20 cellular contexts compared by ENCODE assay signal in the genomic region with DNA sequence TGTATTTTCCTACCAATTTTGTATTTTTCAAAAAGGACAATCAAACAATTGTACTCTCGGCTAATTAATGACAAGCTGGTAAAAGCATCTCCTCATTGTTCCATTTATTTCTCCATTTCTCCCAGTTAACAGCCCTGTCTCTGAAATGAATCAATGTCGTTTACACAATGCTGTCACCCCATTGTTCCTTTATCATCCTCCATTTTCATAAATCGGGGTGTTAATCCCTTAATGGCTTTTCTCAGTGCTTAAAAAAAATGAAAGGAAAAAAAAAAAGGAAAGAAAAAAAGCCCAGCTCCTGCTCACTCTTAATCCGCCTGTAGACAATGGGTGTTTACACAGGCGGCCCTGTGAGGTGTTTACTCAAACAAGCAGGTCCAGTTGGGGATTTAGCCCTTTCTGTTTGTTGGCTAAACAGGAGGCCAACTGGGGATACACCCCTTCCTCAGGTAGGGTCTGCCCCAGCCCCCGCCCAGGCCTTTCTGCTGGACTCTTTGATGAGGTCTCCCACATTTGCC.
DNase-seq lines count a peak whose midpoint lies in the region; ATAC-seq and TF ChIP-seq lines count a peak whose summit lies in the region.
"Had no signal": no experiment of that assay in that cellular context is flagged by ENCODE, and none has a peak within 500 bp of the region (broad histone marks: within the 10 kb centered on the region; RNA-seq: fewer than 3 reads in every experiment).

No MANE protein-coding gene starts in this region.

- H3K79me2 ChIP-seq in osteoblast (ENCODE audit: insufficient read depth, low read length), result no peaks in the 10 kb centered on the region

- H3K27ac ChIP-seq in osteoblast (ENCODE audit: low read depth, low read length), result no peak overlapping the region
- H3K27ac ChIP-seq: suprapubic skin, vagina had no signal

- DNase-seq in DMS53 (lab: John Stamatoyannopoulos, UW), result peak; percentile 61
- DNase-seq in DMS53 treated with DMSO at 0.1 percent for 48 hours (lab: John Stamatoyannopoulos, UW; ENCODE audit: unreplicated experiment), result no peak
- DNase-seq in NCI-H69 (lab: John Stamatoyannopoulos, UW), result peak; percentile 4
- DNase-seq in hippocampal formation (lab: John Stamatoyannopoulos, UW), result peak; percentile 18 to 60
- DNase-seq in putamen (ENCODE audit: low spot score), result peak; percentile 67
- DNase-seq in epidermal melanocyte (ENCODE audit: insufficient read length, low spot score), result no peak
- no peak for DNase-seq in osteoblast (ENCODE audit: insufficient read length, low spot score, missing footprints)
- DNase-seq: 8988T; activated CD4-positive, alpha-beta T cell treated with anti-CD3 and anti-CD28 coated beads, Interleukin-2, amount 50 U/mL, for 1 hour; activated gamma-delta T cell; GDM1; islet precursor cell; KBM-7; NCI-H2171; NK-92 treated with Interleukin-12 subunit alpha and Interleukin-12 subunit beta, amount 100 ng/mL, for 24 hours; T-helper 17 cell had no signal

- H3K27me3 ChIP-seq in osteoblast (ENCODE audit: insufficient read depth, low read length), result no peaks in the 10 kb centered on the region
- H3K27me3 ChIP-seq: suprapubic skin, vagina had no signal

- H3K4me1 ChIP-seq in osteoblast (ENCODE audit: insufficient read depth, low read length), result no peaks in the 10 kb centered on the region
- H3K4me1 ChIP-seq: suprapubic skin, vagina had no signal

- no peak overlapping the region for H2AFZ ChIP-seq in osteoblast (ENCODE audit: low read length)

- H3K4me2 ChIP-seq in osteoblast (ENCODE audit: insufficient read depth, low read length), result no peak overlapping the region

- H3K4me3 ChIP-seq in osteoblast (ENCODE audit: insufficient read depth, low read length), result no peak overlapping the region
- H3K4me3 ChIP-seq: lung, suprapubic skin, vagina had no signal

- H3K9me3 ChIP-seq in osteoblast (ENCODE audit: low read depth, low read length), result no peaks in the 10 kb centered on the region
- H3K9me3 ChIP-seq: vagina had no signal

- H3K36me3 ChIP-seq in osteoblast (ENCODE audit: insufficient read depth, low read length), result no peaks in the 10 kb centered on the region
- H3K36me3 ChIP-seq: suprapubic skin, vagina had no signal

- no peak for TF ChIP-seq CTCF in osteoblast (IDR thresholded peaks at IDR 0.05; ENCODE audit: extremely low read depth, low read depth, low read length)

- no peak for ATAC-seq in GM18861 (IDR thresholded peaks at IDR 0.05; ENCODE audit: unreplicated experiment)
- ATAC-seq: T-helper 17 cell had no signal

- H4K20me1 ChIP-seq in osteoblast (ENCODE audit: insufficient read depth, low read length), result no peaks in the 10 kb centered on the region

Comparison
In these comparisons a context has a peak if more than half of its experiments do, and no peak if none do; other contexts are left out.
1. DNase-seq: peak in DMS53 (single experiment), NCI-H69 (single experiment), hippocampal formation (2 of 2) and putamen (single experiment); none in DMS53 treated with DMSO at 0.1 percent for 48 hours (single experiment), epidermal melanocyte (single experiment) and osteoblast (single experiment).